29 cellular contexts compared by ENCODE assay signal in genomic region chr4:149801416-149801815, GRCh38. TPM values are rescaled to one million over a fixed set of nuclear protein-coding genes. Genes with fewer than 3 reads are reported as not detected.
"Had no signal": no experiment of that assay in that cellular context is flagged by ENCODE, and none has a peak within 500 bp of the region (broad histone marks: within the 10 kb centered on the region; RNA-seq: fewer than 3 reads in every experiment).

No MANE protein-coding gene starts in this region.

- H3K27me3 ChIP-seq: dorsolateral prefrontal cortex, esophagus muscularis mucosa, gastrocnemius medialis, ovary, sigmoid colon, testis, tibial artery had no signal

- H3K4me1 ChIP-seq: esophagus muscularis mucosa, gastrocnemius medialis, psoas muscle, sigmoid colon, testis, tibial artery had no signal

- H3K36me3 ChIP-seq: esophagus muscularis mucosa, gastrocnemius medialis, ovary, sigmoid colon, tibial artery had no signal

- ATAC-seq: gastrocnemius medialis; left lobe of liver; natural killer cell; psoas muscle; right cardiac atrium; stimulated activated memory B cell treated with anti-CD40 and anti-IgM and Interleukin-4, amounts not matched to agents 10 μg/mL and 1 μg/mL and 100 μg/mL, for 72 hours; stimulated activated naive CD8-positive, alpha-beta T cell treated with anti-CD3 and anti-CD28 coated beads, Interleukin-15, Interleukin-2, amounts not matched to agents 100 U/mL and 50 U/mL, for 24 hours had no signal

- H3K4me3 ChIP-seq: dorsolateral prefrontal cortex, esophagus muscularis mucosa, gastrocnemius medialis, lung, ovary, psoas muscle, sigmoid colon, testis, tibial artery had no signal

- H3K9me3 ChIP-seq: gastrocnemius medialis, ovary, psoas muscle, testis, tibial artery had no signal

- DNase-seq: cerebellar nuclear complex; dorsolateral prefrontal cortex; effector CD4-positive, alpha-beta T cell; gastrocnemius medialis; head of caudate nucleus; kidney; natural killer cell; occipital lobe; ovary; posterior cingulate gyrus; psoas muscle; right cardiac atrium; sigmoid colon; stimulated activated CD4-positive, alpha-beta T cell treated with anti-CD3 and anti-CD28 coated beads, Interleukin-4, amount 100 ng/mL, for 4 hours; stimulated activated naive CD8-positive, alpha-beta T cell treated with anti-CD3 and anti-CD28 coated beads, Interleukin-15, Interleukin-2, amounts not matched to agents 100 U/mL and 50 U/mL, for 24 hours; substantia nigra; testis; tibial artery had no signal

- H3K27ac ChIP-seq: dorsolateral prefrontal cortex, esophagus muscularis mucosa, gastrocnemius medialis, ovary, psoas muscle, sigmoid colon, testis, tibial artery had no signal

RNA-seq across cellular contexts. Expression of gene IQCM, which starts 14.2 kb away (rescaled TPM):
- total RNA-seq: endothelial cell of umbilical vein, epithelial cell of proximal tubule, esophagus muscularis mucosa, glomerular endothelial cell, kidney, left lobe of liver, lung, mononuclear cell, natural killer cell, occipital lobe, ovary, renal cortical epithelial cell, right cardiac atrium, sigmoid colon, skeletal muscle tissue, urinary bladder had no signal
